ENCODE assay signal across 16 cellular contexts in the genomic region with DNA sequence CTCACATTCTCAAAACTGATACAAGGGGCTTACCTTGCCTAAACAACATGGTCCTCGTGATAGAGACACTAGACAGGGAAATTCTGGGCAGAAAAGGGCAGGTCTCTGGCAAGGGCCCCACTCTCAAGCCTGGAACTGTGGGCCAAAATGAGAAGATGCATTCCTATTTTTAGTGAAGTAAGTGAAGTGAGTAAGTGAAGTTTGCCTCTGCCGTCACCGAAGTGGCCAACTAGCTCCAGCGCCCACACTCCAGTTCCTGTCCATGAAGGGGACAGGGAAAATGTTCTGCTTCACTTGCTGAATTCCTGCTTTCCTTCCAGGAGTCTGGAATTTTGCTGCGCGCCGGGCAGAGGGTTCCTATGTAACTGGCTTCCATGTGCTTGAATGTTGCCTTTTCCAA.
"Had no signal": no experiment of that assay in that cellular context is flagged by ENCODE, and none has a peak within 500 bp of the region (broad histone marks: within the 10 kb centered on the region; RNA-seq: fewer than 3 reads in every experiment).

No MANE protein-coding gene starts in this region.

- H3K4me1 ChIP-seq: esophagus squamous epithelium, neural progenitor cell, pancreas, stomach had no signal

- FAIRE-seq: colon, pancreas had no signal

- H3K36me3 Mint-ChIP-seq: activated CD4-positive, alpha-beta memory T cell treated with anti-CD3 and anti-CD28 coated beads for 36 hours; activated naive CD8-positive, alpha-beta T cell treated with anti-CD3 and anti-CD28 coated beads for 36 hours; mesothelial cell of epicardium; neural progenitor cell had no signal

- H3K4me1 Mint-ChIP-seq: mesothelial cell of epicardium, neural progenitor cell had no signal

- H3K27ac Mint-ChIP-seq: activated CD4-positive, alpha-beta memory T cell treated with anti-CD3 and anti-CD28 coated beads for 36 hours; activated naive CD8-positive, alpha-beta T cell treated with anti-CD3 and anti-CD28 coated beads for 36 hours; mesothelial cell of epicardium; neural progenitor cell had no signal

- DNase-seq: activated gamma-delta T cell treated with Interleukin-2 at 50 U/mL for 16 hours; activated naive CD8-positive, alpha-beta T cell treated with anti-CD3 and anti-CD28 coated beads for 36 hours; activated T-cell treated with anti-CD3 and anti-CD28 coated beads, Interleukin-2, amount 50 U/mL, for 48 hours; anterior cingulate cortex; esophagus squamous epithelium; hippocampal formation; pancreas; stimulated activated CD4-positive, alpha-beta T cell treated with anti-CD3 and anti-CD28 coated beads, Interleukin-4, amount 100 ng/mL, for 4 hours; stomach; T-helper 9 cell had no signal

- H3K4me3 Mint-ChIP-seq: activated CD4-positive, alpha-beta memory T cell treated with anti-CD3 and anti-CD28 coated beads for 36 hours; activated naive CD8-positive, alpha-beta T cell treated with anti-CD3 and anti-CD28 coated beads for 36 hours; mesothelial cell of epicardium; neural progenitor cell had no signal

- H3K4me3 ChIP-seq: esophagus squamous epithelium, neural progenitor cell, pancreas, stomach, thoracic aorta had no signal

- H3K27me3 ChIP-seq: esophagus squamous epithelium, neural progenitor cell, pancreas, stomach had no signal

- H3K27ac ChIP-seq: esophagus squamous epithelium, neural progenitor cell, pancreas, stomach, thoracic aorta, VCaP had no signal

- H3K9me3 ChIP-seq: pancreas, thoracic aorta had no signal

- H3K9me3 Mint-ChIP-seq: activated CD4-positive, alpha-beta memory T cell treated with anti-CD3 and anti-CD28 coated beads for 36 hours; activated naive CD8-positive, alpha-beta T cell treated with anti-CD3 and anti-CD28 coated beads for 36 hours; neural progenitor cell had no signal

- H3K36me3 ChIP-seq: esophagus squamous epithelium, neural progenitor cell, pancreas, stomach, thoracic aorta had no signal

- ATAC-seq: pancreas had no signal
